Comparison of ENCODE assay signal across 8 cellular contexts in genomic region chr1:54973205-54973921, GRCh38. TPM values are rescaled to one million over a fixed set of nuclear protein-coding genes. Genes with fewer than 3 reads are reported as not detected.
DNase-seq lines count a peak whose midpoint lies in the region; ATAC-seq and TF ChIP-seq lines count a peak whose summit lies in the region.

No MANE protein-coding gene starts in this region.

- no peak overlapping the region for H3K4me3 Mint-ChIP-seq in activated CD8-positive, alpha-beta memory T cell treated with anti-CD3 and anti-CD28 coated beads, Interleukin-2, amount 10 ng/mL, durations not matched to agents 7 days and 5 days

- H3K27ac Mint-ChIP-seq in activated CD8-positive, alpha-beta memory T cell treated with anti-CD3 and anti-CD28 coated beads, Interleukin-2, amount 10 ng/mL, durations not matched to agents 7 days and 5 days: no peak overlapping the region

- H3K27me3 Mint-ChIP-seq in activated CD8-positive, alpha-beta memory T cell treated with anti-CD3 and anti-CD28 coated beads, Interleukin-2, amount 10 ng/mL, durations not matched to agents 7 days and 5 days: peaks cover 53% of the 10 kb centered on the region

- no peaks in the 10 kb centered on the region for H3K9me3 ChIP-seq in SJCRH30 (replicated peaks)

- no peak overlapping the region for H3K4me3 ChIP-seq in SJCRH30

- no peak for ATAC-seq in activated CD8-positive, alpha-beta memory T cell treated with anti-CD3 and anti-CD28 coated beads, Interleukin-2, amount 10 ng/mL, durations not matched to agents 7 days and 5 days
- no peak for ATAC-seq in HG02852 (IDR thresholded peaks at IDR 0.05; ENCODE audit: unreplicated experiment)
- ATAC-seq in GM21576 (IDR thresholded peaks at IDR 0.05; ENCODE audit: unreplicated experiment): no peak

- CTCF ChIA-PET in activated CD8-positive, alpha-beta memory T cell treated with anti-CD3 and anti-CD28 coated beads, Interleukin-2, amount 10 ng/mL, durations not matched to agents 7 days and 5 days (lab: Charles Lee): interaction anchor here (0.9 to 3.5 kb wide), 4 partner anchors 14 to 28 kb away, joined by 3 to 15 read pairs (median 4); no protein-coding TSS in a partner anchor

- H3K36me3 Mint-ChIP-seq in activated CD8-positive, alpha-beta memory T cell treated with anti-CD3 and anti-CD28 coated beads, Interleukin-2, amount 10 ng/mL, durations not matched to agents 7 days and 5 days: no peaks in the 10 kb centered on the region

- TF ChIP-seq CTCF in GM12873 (IDR thresholded peaks at IDR 0.05; ENCODE audit: insufficient read depth, low read depth, low read length, missing control alignments): peak; percentile 26

- peak overlapping the region; percentile 57 for H3K27ac ChIP-seq in SJCRH30

- H3K4me1 ChIP-seq in SJCRH30: peaks cover 27% of the 10 kb centered on the region

- peaks cover 13% of the 10 kb centered on the region for H3K4me1 Mint-ChIP-seq in activated CD8-positive, alpha-beta memory T cell treated with anti-CD3 and anti-CD28 coated beads, Interleukin-2, amount 10 ng/mL, durations not matched to agents 7 days and 5 days

- peak; percentile 85 to 94 for DNase-seq in SJCRH30
- peak; percentile 63 for DNase-seq in globus pallidus (ENCODE audit: low spot score)
- DNase-seq in putamen (ENCODE audit: low spot score): peak; percentile 6
- no peak for DNase-seq in activated CD8-positive, alpha-beta memory T cell treated with anti-CD3 and anti-CD28 coated beads, Interleukin-2, amount 10 ng/mL, durations not matched to agents 7 days and 5 days
- DNase-seq in HuH-7.5 (ENCODE audit: low spot score): no peak

- H3K36me3 ChIP-seq in SJCRH30: no peaks in the 10 kb centered on the region

- no peaks in the 10 kb centered on the region for H3K9me3 Mint-ChIP-seq in activated CD8-positive, alpha-beta memory T cell treated with anti-CD3 and anti-CD28 coated beads, Interleukin-2, amount 10 ng/mL, durations not matched to agents 7 days and 5 days (ENCODE audit: low read depth)

- H3K27me3 ChIP-seq in SJCRH30: no peaks in the 10 kb centered on the region

RNA-seq across cellular contexts. Expression of gene TMEM61, which starts 7.1 kb away (rescaled TPM):
- total RNA-seq in SJCRH30 (2014; rRNA removed; shearing (Covaris generic)): not detected in 2 replicates
- total RNA-seq in activated CD8-positive, alpha-beta memory T cell treated with anti-CD3 and anti-CD28 coated beads, Interleukin-2, amount 10 ng/mL, durations not matched to agents 7 days and 5 days: not detected

RNA-seq across cellular contexts. Expression of gene BSND, which starts 25.4 kb away (rescaled TPM):
- total RNA-seq in SJCRH30 (2014; rRNA removed; shearing (Covaris generic)): not detected in 2 replicates
- total RNA-seq in activated CD8-positive, alpha-beta memory T cell treated with anti-CD3 and anti-CD28 coated beads, Interleukin-2, amount 10 ng/mL, durations not matched to agents 7 days and 5 days: under 1 TPM; 0.07 to 0.12 TPM

Comparison
In these comparisons a context has a peak if more than half of its experiments do, and no peak if none do; other contexts are left out.
1. DNase-seq: peak in SJCRH30 (2 of 2), globus pallidus (single experiment) and putamen (single experiment); none in activated CD8-positive, alpha-beta memory T cell treated with anti-CD3 and anti-CD28 coated beads, Interleukin-2, amount 10 ng/mL, durations not matched to agents 7 days and 5 days (single experiment) and HuH-7.5 (single experiment).